In the genomic region with DNA sequence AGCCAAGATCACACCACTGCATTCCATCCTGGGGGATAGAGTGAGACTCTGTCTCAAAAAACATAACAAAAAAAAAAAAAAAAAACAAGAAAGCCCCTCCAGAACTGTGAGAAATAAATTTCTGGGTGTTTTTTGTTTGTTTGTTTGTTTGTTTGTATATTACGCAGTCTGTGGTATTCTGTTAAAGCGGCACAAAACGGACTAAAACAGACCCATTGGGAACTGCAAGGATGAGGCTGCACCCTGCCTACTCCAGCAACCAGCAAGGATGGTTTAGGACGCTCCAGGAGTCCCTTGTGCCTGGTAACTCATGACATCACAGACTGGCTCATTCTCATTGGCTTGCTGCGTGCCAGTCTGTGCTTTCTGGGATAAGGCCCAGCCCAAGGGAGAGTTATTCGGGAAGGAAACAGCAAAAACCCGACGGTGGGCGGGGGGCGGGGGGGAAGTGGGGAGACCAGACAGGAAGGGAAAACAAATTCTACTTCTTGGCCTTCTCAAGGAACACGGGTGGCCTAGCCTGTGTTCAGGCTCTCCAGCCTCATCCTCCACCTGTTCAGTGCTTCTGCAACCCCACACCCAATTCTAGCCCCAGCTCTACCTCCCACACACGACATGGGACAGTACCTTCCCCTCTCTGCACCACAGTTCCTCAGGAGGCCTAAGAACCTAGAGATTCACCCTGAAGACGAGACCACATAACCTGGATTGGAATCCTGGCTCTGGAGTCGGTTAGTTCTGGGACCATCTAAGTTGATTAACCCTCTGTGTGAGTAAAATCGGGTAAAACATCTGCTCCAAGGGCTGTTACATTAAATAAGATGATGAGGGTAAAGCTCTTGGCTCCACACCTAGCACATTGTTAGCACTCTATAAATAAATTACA, we compare ENCODE assay signal across 8 cellular contexts. TPM values are rescaled to one million over a fixed set of nuclear protein-coding genes. Genes with fewer than 3 reads are reported as not detected.
A peak's percentile ranks its signal among the peaks of the same experiment; 100 is the strongest.
DNase-seq lines count a peak whose midpoint lies in the region; ATAC-seq and TF ChIP-seq lines count a peak whose summit lies in the region.

No MANE protein-coding gene starts in this region.

- H3K36me3 ChIP-seq in ectodermal cell (ENCODE audit: control insufficient read depth, insufficient read depth, low read length) (no peaks in the 10 kb centered on the region), right lobe of liver (peaks cover 0 to 12% (median 0%) of the 10 kb centered on the region in 4 donors)

- no peak overlapping the region for H3K27ac ChIP-seq in ectodermal cell (ENCODE audit: insufficient read depth, low read depth, low read length, poor library complexity, severe bottlenecking)
- H3K27ac ChIP-seq in right lobe of liver = peak overlapping the region; percentile 58 to 76 (median 74)

- intact Hi-C loops in right lobe of liver (cut with DNase I) = no loop called here

- TF ChIP-seq CTCF in AG10803 (conservative IDR thresholded peaks at IDR 0.05; ENCODE audit: low read length) (no peak), WTC11 (IDR thresholded peaks at IDR 0.05) (no peak), right lobe of liver (IDR thresholded peaks at IDR 0.05) (no peak)

- POLR2A ChIA-PET in WTC11 (lab: Charles Lee) = interaction anchor here (0.7 to 1.0 kb wide), 2 partner anchors 32 to 33 kb away, joined by 3 to 6 read pairs; no protein-coding TSS in a partner anchor

- CTCF ChIA-PET in WTC11 (lab: Charles Lee) = interaction anchor here (0.6 to 4.9 kb wide), 10 partner anchors 11 to 437 kb away, joined by 3 to 41 read pairs (median 4); partner anchors contain the start of genes IRGM and RPS14

- H3K4me1 Mint-ChIP-seq in WTC11 = peaks cover 39% of the 10 kb centered on the region
- H3K4me1 Mint-ChIP-seq in stimulated activated effector memory CD8-positive, alpha-beta T cell treated with anti-CD3 and anti-CD28 coated beads, Interleukin-12 subunit alpha, Interleukin-12 subunit beta, amount 100 ng/mL, for 72 hours = peaks cover 62% of the 10 kb centered on the region

- H3K9me3 ChIP-seq in ectodermal cell (ENCODE audit: control insufficient read depth, low read length) = no peaks in the 10 kb centered on the region
- H3K9me3 ChIP-seq in right lobe of liver = no peaks in the 10 kb centered on the region

- no peaks in the 10 kb centered on the region for H3K27me3 Mint-ChIP-seq in WTC11 (ENCODE audit: low read depth)

- TF ChIP-seq POLR2A in right lobe of liver (IDR thresholded peaks at IDR 0.05) = peak; percentile 26

- H3K4me1 ChIP-seq in ectodermal cell (ENCODE audit: control insufficient read depth, insufficient read depth, low read length) (peaks cover 18% of the 10 kb centered on the region), right lobe of liver (peaks cover 0 to 18% (median 6%) of the 10 kb centered on the region in 4 donors)

- peak overlapping the region; percentile 92 for H3K27ac Mint-ChIP-seq in WTC11
- H3K27ac Mint-ChIP-seq in stimulated activated effector memory CD8-positive, alpha-beta T cell treated with anti-CD3 and anti-CD28 coated beads, Interleukin-12 subunit alpha, Interleukin-12 subunit beta, amount 100 ng/mL, for 72 hours = peak overlapping the region; percentile 99

- 22 to 24% methylated on average over 15 of the region's 15 CpGs for WGBS in ectodermal cell, 2 experiments
- 12% methylated on average over 12 of the region's 15 CpGs for WGBS in right lobe of liver (ENCODE audit: insufficient coverage, low coverage, low lambda C conversion rate, missing lambda C conversion rate)

- no peak overlapping the region for H3K4me3 ChIP-seq in AG10803 (ENCODE audit: low read length)
- H3K4me3 ChIP-seq in ectodermal cell (ENCODE audit: insufficient read depth, low read depth, low read length) = peak overlapping the region; percentile 7
- peak overlapping the region in 2 of 3 donors; percentile 29 to 40 for H3K4me3 ChIP-seq in right lobe of liver

- H3K36me3 Mint-ChIP-seq in WTC11 = no peaks in the 10 kb centered on the region
- peaks cover 83% of the 10 kb centered on the region for H3K36me3 Mint-ChIP-seq in stimulated activated effector memory CD8-positive, alpha-beta T cell treated with anti-CD3 and anti-CD28 coated beads, Interleukin-12 subunit alpha, Interleukin-12 subunit beta, amount 100 ng/mL, for 72 hours

- H3K9me3 Mint-ChIP-seq in WTC11 = no peaks in the 10 kb centered on the region
- H3K9me3 Mint-ChIP-seq in stimulated activated effector memory CD8-positive, alpha-beta T cell treated with anti-CD3 and anti-CD28 coated beads, Interleukin-12 subunit alpha, Interleukin-12 subunit beta, amount 100 ng/mL, for 72 hours = no peaks in the 10 kb centered on the region

- ATAC-seq in GM18867 (IDR thresholded peaks at IDR 0.05; ENCODE audit: unreplicated experiment) (peak; percentile 30), HG03175 (IDR thresholded peaks at IDR 0.05; ENCODE audit: unreplicated experiment) (peak; percentile 23), WTC11 (peak; percentile 86), right lobe of liver (peak; percentile 82 to 89 (median 84))
- ATAC-seq in stimulated activated effector memory CD8-positive, alpha-beta T cell treated with anti-CD3 and anti-CD28 coated beads, Interleukin-12 subunit alpha, Interleukin-12 subunit beta, amount 100 ng/mL, for 72 hours = peak; percentile 45

- DNase-seq in AG10803 (ENCODE audit: low read depth) = peak; percentile 85
- DNase-seq in NCI-H226 = peak; percentile 86
- peak; percentile 76 for DNase-seq in WTC11 (ENCODE audit: low spot score)
- peak; percentile 67 to 85 (median 81) for DNase-seq in right lobe of liver
- DNase-seq in stimulated activated effector memory CD8-positive, alpha-beta T cell treated with anti-CD3 and anti-CD28 coated beads, Interleukin-12 subunit alpha, Interleukin-12 subunit beta, amount 100 ng/mL, for 72 hours (ENCODE audit: low spot score in 2 of 2) = peak; percentile 38 to 76

- no peaks in the 10 kb centered on the region for H3K27me3 ChIP-seq in ectodermal cell (ENCODE audit: control insufficient read depth, insufficient read depth, low read length, poor library complexity, severe bottlenecking)
- no peaks in the 10 kb centered on the region for H3K27me3 ChIP-seq in right lobe of liver

- peak overlapping the region; percentile 60 for H3K4me3 Mint-ChIP-seq in WTC11
- peak overlapping the region; percentile 96 for H3K4me3 Mint-ChIP-seq in stimulated activated effector memory CD8-positive, alpha-beta T cell treated with anti-CD3 and anti-CD28 coated beads, Interleukin-12 subunit alpha, Interleukin-12 subunit beta, amount 100 ng/mL, for 72 hours

TF ChIP-seq in WTC11, 78 proteins besides CTCF, POLR2A, EP300 and RAD21 (continues in another document):
- TF ChIP-seq, protein P1, sequence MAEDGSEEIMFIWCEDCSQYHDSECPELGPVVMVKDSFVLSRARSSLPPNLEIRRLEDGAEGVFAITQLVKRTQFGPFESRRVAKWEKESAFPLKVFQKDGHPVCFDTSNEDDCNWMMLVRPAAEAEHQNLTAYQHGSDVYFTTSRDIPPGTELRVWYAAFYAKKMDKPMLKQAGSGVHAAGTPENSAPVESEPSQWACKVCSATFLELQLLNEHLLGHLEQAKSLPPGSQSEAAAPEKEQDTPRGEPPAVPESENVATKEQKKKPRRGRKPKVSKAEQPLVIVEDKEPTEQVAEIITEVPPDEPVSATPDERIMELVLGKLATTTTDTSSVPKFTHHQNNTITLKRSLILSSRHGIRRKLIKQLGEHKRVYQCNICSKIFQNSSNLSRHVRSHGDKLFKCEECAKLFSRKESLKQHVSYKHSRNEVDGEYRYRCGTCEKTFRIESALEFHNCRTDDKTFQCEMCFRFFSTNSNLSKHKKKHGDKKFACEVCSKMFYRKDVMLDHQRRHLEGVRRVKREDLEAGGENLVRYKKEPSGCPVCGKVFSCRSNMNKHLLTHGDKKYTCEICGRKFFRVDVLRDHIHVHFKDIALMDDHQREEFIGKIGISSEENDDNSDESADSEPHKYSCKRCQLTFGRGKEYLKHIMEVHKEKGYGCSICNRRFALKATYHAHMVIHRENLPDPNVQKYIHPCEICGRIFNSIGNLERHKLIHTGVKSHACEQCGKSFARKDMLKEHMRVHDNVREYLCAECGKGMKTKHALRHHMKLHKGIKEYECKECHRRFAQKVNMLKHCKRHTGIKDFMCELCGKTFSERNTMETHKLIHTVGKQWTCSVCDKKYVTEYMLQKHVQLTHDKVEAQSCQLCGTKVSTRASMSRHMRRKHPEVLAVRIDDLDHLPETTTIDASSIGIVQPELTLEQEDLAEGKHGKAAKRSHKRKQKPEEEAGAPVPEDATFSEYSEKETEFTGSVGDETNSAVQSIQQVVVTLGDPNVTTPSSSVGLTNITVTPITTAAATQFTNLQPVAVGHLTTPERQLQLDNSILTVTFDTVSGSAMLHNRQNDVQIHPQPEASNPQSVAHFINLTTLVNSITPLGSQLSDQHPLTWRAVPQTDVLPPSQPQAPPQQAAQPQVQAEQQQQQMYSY (CRISPR knock-in tag; IDR thresholded peaks at IDR 0.05) = 0 out of 2 replicates have a peak, but pooled peaks have one; percentile 48

RNA-seq across cellular contexts. Expression of gene CD74, which starts 2.8 kb away (rescaled TPM):
- 28.2 to 47.6 TPM (median 44.3 TPM) in 3 replicates for total RNA-seq in WTC11 (2021)
- polyA plus RNA-seq in ectodermal cell (2013, experiment 1 of 4) = 57.6 TPM
- polyA plus RNA-seq in ectodermal cell (2013, experiment 2 of 4) = 59.0 TPM
- 36.2 TPM for polyA plus RNA-seq in ectodermal cell (2013, experiment 3 of 4)
- 43.8 TPM for polyA plus RNA-seq in ectodermal cell (2013, experiment 4 of 4)
- total RNA-seq in right lobe of liver = 100 to 1,000 TPM in 5 of 6 experiments, 10 to 100 TPM in 1; 68.4 to 549 (median 211) TPM

RNA-seq across cellular contexts. Expression of gene RPS14, which starts 39.7 kb away (rescaled TPM):
- total RNA-seq in WTC11 (2021) (2,564 to 2,814 TPM (median 2,812 TPM) in 3 replicates), right lobe of liver (100 to 1,000 TPM; 573 to 800 (median 663) TPM)
- 2,465 TPM for polyA plus RNA-seq in ectodermal cell (2013, experiment 1 of 4)
- 2,455 TPM for polyA plus RNA-seq in ectodermal cell (2013, experiment 2 of 4)
- 2,441 TPM for polyA plus RNA-seq in ectodermal cell (2013, experiment 3 of 4)
- 2,668 TPM for polyA plus RNA-seq in ectodermal cell (2013, experiment 4 of 4)

RNA-seq across cellular contexts. Expression of gene TCOF1, which starts 52.4 kb away (rescaled TPM):
- total RNA-seq in WTC11 (2021) = 130 to 174 TPM (median 133 TPM) in 3 replicates
- polyA plus RNA-seq in ectodermal cell (2013, experiment 1 of 4) = 88.2 TPM
- 73.4 TPM for polyA plus RNA-seq in ectodermal cell (2013, experiment 2 of 4)
- 61.1 TPM for polyA plus RNA-seq in ectodermal cell (2013, experiment 3 of 4)
- polyA plus RNA-seq in ectodermal cell (2013, experiment 4 of 4) = 60.8 TPM
- total RNA-seq in right lobe of liver = 10 to 100 TPM in 2 of 6 experiments, 1 to 10 TPM in 4; 6.7 to 12.0 (median 8.9) TPM

Comparison
In these comparisons a context has a peak if more than half of its experiments do, and no peak if none do; other contexts are left out.
1. ATAC-seq: peak in every context shown above with its lines; median percentile 86 in WTC11; 84 in right lobe of liver; 45 in stimulated activated effector memory CD8-positive, alpha-beta T cell treated with anti-CD3 and anti-CD28 coated beads, Interleukin-12 subunit alpha, Interleukin-12 subunit beta, amount 100 ng/mL, for 72 hours; 30 in GM18867; 23 in HG03175.
2. RNA of gene TCOF1, which starts 52.4 kb away (total RNA-seq): 130 to 174 TPM in WTC11; 6.7 to 12.0 TPM in right lobe of liver; every median in the first group is over 10 times any median in the second.
3. Peak in every context shown above with its lines, with median percentiles within 50 percentile points of each other: DNase-seq.